Comparison of ENCODE assay signal across 1 cellular context in the genomic region with DNA sequence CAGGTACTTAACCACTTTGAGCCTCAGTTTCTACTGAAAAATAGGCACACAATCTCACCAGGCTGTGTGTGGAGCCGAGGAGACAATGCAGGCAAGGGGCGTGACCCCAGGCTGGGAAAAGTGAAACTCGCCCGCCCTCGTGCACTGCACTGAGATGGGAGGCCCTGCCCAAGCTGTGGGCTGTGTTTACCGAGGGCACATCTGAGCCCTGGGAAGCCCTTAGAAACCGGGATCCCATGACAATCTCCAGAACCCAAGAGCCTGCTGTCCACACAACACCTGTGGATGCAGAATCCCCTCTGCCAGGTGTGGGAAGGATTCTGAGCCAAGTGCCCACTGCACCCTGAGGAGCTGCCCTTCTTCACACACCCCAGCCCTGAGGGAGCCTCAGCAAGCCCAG.
TF ChIP-seq lines count a peak whose summit lies in the region.

No MANE protein-coding gene starts in this region.

TF ChIP-seq in HepG2, 621 proteins besides CTCF, POLR2A, EP300 and RAD21:
- TF ChIP-seq, protein P1, sequence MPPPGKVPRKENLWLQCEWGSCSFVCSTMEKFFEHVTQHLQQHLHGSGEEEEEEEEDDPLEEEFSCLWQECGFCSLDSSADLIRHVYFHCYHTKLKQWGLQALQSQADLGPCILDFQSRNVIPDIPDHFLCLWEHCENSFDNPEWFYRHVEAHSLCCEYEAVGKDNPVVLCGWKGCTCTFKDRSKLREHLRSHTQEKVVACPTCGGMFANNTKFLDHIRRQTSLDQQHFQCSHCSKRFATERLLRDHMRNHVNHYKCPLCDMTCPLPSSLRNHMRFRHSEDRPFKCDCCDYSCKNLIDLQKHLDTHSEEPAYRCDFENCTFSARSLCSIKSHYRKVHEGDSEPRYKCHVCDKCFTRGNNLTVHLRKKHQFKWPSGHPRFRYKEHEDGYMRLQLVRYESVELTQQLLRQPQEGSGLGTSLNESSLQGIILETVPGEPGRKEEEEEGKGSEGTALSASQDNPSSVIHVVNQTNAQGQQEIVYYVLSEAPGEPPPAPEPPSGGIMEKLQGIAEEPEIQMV (CRISPR knock-in tag; IDR thresholded peaks at IDR 0.05; ENCODE audit: low read depth): no peak
- TF ChIP-seq, protein P2, sequence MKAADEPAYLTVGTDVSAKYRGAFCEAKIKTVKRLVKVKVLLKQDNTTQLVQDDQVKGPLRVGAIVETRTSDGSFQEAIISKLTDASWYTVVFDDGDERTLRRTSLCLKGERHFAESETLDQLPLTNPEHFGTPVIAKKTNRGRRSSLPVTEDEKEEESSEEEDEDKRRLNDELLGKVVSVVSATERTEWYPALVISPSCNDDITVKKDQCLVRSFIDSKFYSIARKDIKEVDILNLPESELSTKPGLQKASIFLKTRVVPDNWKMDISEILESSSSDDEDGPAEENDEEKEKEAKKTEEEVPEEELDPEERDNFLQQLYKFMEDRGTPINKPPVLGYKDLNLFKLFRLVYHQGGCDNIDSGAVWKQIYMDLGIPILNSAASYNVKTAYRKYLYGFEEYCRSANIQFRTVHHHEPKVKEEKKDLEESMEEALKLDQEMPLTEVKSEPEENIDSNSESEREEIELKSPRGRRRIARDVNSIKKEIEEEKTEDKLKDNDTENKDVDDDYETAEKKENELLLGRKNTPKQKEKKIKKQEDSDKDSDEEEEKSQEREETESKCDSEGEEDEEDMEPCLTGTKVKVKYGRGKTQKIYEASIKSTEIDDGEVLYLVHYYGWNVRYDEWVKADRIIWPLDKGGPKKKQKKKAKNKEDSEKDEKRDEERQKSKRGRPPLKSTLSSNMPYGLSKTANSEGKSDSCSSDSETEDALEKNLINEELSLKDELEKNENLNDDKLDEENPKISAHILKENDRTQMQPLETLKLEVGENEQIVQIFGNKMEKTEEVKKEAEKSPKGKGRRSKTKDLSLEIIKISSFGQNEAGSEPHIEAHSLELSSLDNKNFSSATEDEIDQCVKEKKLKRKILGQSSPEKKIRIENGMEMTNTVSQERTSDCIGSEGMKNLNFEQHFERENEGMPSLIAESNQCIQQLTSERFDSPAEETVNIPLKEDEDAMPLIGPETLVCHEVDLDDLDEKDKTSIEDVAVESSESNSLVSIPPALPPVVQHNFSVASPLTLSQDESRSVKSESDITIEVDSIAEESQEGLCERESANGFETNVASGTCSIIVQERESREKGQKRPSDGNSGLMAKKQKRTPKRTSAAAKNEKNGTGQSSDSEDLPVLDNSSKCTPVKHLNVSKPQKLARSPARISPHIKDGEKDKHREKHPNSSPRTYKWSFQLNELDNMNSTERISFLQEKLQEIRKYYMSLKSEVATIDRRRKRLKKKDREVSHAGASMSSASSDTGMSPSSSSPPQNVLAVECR (CRISPR knock-in tag; IDR thresholded peaks at IDR 0.05; ENCODE audit: borderline replicate concordance): no peak
- no peak for TF ChIP-seq POLR2AphosphoS2 (IDR thresholded peaks at IDR 0.05; ENCODE audit: low read depth, low read length)
- TF ChIP-seq, protein P3, sequence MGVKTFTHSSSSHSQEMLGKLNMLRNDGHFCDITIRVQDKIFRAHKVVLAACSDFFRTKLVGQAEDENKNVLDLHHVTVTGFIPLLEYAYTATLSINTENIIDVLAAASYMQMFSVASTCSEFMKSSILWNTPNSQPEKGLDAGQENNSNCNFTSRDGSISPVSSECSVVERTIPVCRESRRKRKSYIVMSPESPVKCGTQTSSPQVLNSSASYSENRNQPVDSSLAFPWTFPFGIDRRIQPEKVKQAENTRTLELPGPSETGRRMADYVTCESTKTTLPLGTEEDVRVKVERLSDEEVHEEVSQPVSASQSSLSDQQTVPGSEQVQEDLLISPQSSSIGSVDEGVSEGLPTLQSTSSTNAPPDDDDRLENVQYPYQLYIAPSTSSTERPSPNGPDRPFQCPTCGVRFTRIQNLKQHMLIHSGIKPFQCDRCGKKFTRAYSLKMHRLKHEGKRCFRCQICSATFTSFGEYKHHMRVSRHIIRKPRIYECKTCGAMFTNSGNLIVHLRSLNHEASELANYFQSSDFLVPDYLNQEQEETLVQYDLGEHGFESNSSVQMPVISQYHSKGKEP (CRISPR knock-in tag; IDR thresholded peaks at IDR 0.05): no peak
- no peak for TF ChIP-seq FLYWCH1 (CRISPR knock-in tag; IDR thresholded peaks at IDR 0.05)
- TF ChIP-seq ZKSCAN8 (CRISPR knock-in tag; IDR thresholded peaks at IDR 0.05; ENCODE audit: borderline replicate concordance): no peak
- TF ChIP-seq, protein P4, sequence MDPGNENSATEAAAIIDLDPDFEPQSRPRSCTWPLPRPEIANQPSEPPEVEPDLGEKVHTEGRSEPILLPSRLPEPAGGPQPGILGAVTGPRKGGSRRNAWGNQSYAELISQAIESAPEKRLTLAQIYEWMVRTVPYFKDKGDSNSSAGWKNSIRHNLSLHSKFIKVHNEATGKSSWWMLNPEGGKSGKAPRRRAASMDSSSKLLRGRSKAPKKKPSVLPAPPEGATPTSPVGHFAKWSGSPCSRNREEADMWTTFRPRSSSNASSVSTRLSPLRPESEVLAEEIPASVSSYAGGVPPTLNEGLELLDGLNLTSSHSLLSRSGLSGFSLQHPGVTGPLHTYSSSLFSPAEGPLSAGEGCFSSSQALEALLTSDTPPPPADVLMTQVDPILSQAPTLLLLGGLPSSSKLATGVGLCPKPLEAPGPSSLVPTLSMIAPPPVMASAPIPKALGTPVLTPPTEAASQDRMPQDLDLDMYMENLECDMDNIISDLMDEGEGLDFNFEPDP (CRISPR knock-in tag; conservative IDR thresholded peaks at IDR 0.05): no peak
- no peak for TF ChIP-seq ZNF619 (CRISPR knock-in tag; IDR thresholded peaks at IDR 0.05)
- no peak for TF ChIP-seq SMAD9 (CRISPR knock-in tag; IDR thresholded peaks at IDR 0.05)
- no peak for TF ChIP-seq SPEN (CRISPR knock-in tag; IDR thresholded peaks at IDR 0.05; ENCODE audit: low read depth)
- no peak for TF ChIP-seq TEAD3 (CRISPR knock-in tag; optimal IDR thresholded peaks at IDR 0.05; ENCODE audit: borderline replicate concordance)
- no peak for TF ChIP-seq MTA1 (CRISPR knock-in tag; IDR thresholded peaks at IDR 0.05; ENCODE audit: borderline replicate concordance)
- TF ChIP-seq ZNF879 (CRISPR knock-in tag; IDR thresholded peaks at IDR 0.05): no peak
- TF ChIP-seq CEBPB (IDR thresholded peaks at IDR 0.05; ENCODE audit: borderline replicate concordance, low read depth, low read length): no peak
- no peak for TF ChIP-seq MAZ (IDR thresholded peaks at IDR 0.05; ENCODE audit: borderline replicate concordance, low read depth, low read length)
- TF ChIP-seq MAZ (CRISPR knock-in tag; IDR thresholded peaks at IDR 0.05; ENCODE audit: low read depth): no peak
- no peak for TF ChIP-seq GABPA (IDR thresholded peaks at IDR 0.05; ENCODE audit: low read depth, low read length)
- no peak for TF ChIP-seq GABPA (CRISPR knock-in tag; IDR thresholded peaks at IDR 0.05; ENCODE audit: low read depth)
- TF ChIP-seq, protein P5, sequence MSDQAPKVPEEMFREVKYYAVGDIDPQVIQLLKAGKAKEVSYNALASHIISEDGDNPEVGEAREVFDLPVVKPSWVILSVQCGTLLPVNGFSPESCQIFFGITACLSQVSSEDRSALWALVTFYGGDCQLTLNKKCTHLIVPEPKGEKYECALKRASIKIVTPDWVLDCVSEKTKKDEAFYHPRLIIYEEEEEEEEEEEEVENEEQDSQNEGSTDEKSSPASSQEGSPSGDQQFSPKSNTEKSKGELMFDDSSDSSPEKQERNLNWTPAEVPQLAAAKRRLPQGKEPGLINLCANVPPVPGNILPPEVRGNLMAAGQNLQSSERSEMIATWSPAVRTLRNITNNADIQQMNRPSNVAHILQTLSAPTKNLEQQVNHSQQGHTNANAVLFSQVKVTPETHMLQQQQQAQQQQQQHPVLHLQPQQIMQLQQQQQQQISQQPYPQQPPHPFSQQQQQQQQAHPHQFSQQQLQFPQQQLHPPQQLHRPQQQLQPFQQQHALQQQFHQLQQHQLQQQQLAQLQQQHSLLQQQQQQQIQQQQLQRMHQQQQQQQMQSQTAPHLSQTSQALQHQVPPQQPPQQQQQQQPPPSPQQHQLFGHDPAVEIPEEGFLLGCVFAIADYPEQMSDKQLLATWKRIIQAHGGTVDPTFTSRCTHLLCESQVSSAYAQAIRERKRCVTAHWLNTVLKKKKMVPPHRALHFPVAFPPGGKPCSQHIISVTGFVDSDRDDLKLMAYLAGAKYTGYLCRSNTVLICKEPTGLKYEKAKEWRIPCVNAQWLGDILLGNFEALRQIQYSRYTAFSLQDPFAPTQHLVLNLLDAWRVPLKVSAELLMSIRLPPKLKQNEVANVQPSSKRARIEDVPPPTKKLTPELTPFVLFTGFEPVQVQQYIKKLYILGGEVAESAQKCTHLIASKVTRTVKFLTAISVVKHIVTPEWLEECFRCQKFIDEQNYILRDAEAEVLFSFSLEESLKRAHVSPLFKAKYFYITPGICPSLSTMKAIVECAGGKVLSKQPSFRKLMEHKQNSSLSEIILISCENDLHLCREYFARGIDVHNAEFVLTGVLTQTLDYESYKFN (CRISPR knock-in tag; conservative IDR thresholded peaks at IDR 0.05): no peak
